7 cellular contexts compared by ENCODE assay signal in genomic region chr16:55465077-55465896, GRCh38. TPM values are rescaled to one million over a fixed set of nuclear protein-coding genes. Genes with fewer than 3 reads are reported as not detected.
DNase-seq lines count a peak whose midpoint lies in the region; ATAC-seq, FAIRE-seq and TF ChIP-seq lines count a peak whose summit lies in the region.

No MANE protein-coding gene starts in this region.

- H3K4me1 ChIP-seq in heart right ventricle: peaks cover 0 to 4% (median 0%) of the 10 kb centered on the region in 9 donors

- no peaks in the 10 kb centered on the region for H3K36me3 ChIP-seq in SU-DHL-6 (ENCODE audit: low read length)
- no peaks in the 10 kb centered on the region for H3K36me3 ChIP-seq in heart right ventricle

- WGBS in heart right ventricle, 2 donors: 31 to 33% methylated on average over 19 of the region's 19 CpGs

- no peak overlapping the region for H3K4me3 ChIP-seq in SU-DHL-6 (ENCODE audit: insufficient read depth, low read length, poor library complexity, severe bottlenecking)
- peak overlapping the region in 2 of 10 donors; percentile 17 to 34 for H3K4me3 ChIP-seq in heart right ventricle

- H3F3A ChIP-seq in SU-DHL-6 (ENCODE audit: insufficient read depth): no peaks in the 10 kb centered on the region

- no peak overlapping the region for H2AFZ ChIP-seq in SU-DHL-6 (ENCODE audit: low read depth, low read length, severe bottlenecking)

- no peaks in the 10 kb centered on the region for H3K79me2 ChIP-seq in SU-DHL-6 (ENCODE audit: insufficient read depth, low read length)

- ATAC-seq in HG02571 (IDR thresholded peaks at IDR 0.05; ENCODE audit: unreplicated experiment): peak; percentile 94
- peak; percentile 89 to 95 (median 92) for ATAC-seq in heart right ventricle

- H3K9me2 ChIP-seq in SU-DHL-6 (replicated peaks; ENCODE audit: insufficient read depth, low read length): no peaks in the 10 kb centered on the region

- H3K9me3 ChIP-seq in SU-DHL-6 (ENCODE audit: insufficient read depth, low read length): no peaks in the 10 kb centered on the region
- H3K9me3 ChIP-seq in heart right ventricle: no peaks in the 10 kb centered on the region

- no peak overlapping the region for H3K9ac ChIP-seq in SU-DHL-6 (ENCODE audit: low read length)

- H3K27ac ChIP-seq in SU-DHL-6 (ENCODE audit: low read depth, low read length) (no peak overlapping the region), heart right ventricle (no peak overlapping the region)

- H4K20me1 ChIP-seq in SU-DHL-6 (ENCODE audit: low read depth, low read length): no peaks in the 10 kb centered on the region

- peak; percentile 98 for TF ChIP-seq CTCF in SU-DHL-6 (IDR thresholded peaks at IDR 0.05; ENCODE audit: insufficient read depth, low read length, poor library complexity, severe bottlenecking)
- peak; percentile 100 for TF ChIP-seq CTCF in heart right ventricle (IDR thresholded peaks at IDR 0.05)

- TF ChIP-seq POLR2A in GM12891 (IDR thresholded peaks at IDR 0.05; ENCODE audit: low read depth, low read length): no peak

- H3K27me3 ChIP-seq in SU-DHL-6 (ENCODE audit: low read length) (no peaks in the 10 kb centered on the region), heart right ventricle (no peaks in the 10 kb centered on the region)

- no peak overlapping the region for H3K4me2 ChIP-seq in SU-DHL-6 (ENCODE audit: low read depth, low read length, poor library complexity, severe bottlenecking)

- intact Hi-C loops in heart right ventricle (cut with DNase I): loop anchor here (1.0 to 10.0 kb wide), 11 partner anchors 77 to 380 kb away; no protein-coding TSS in a partner anchor

- DNase-seq in GM12891 (ENCODE audit: insufficient read length, low spot score): peak; percentile 65
- peak; percentile 75 for DNase-seq in MV-4-11 (lab: John Stamatoyannopoulos, UW)
- DNase-seq in activated naive CD8-positive, alpha-beta T cell treated with anti-CD3 and anti-CD28 coated beads, Interleukin-2, amount 50 U/mL, for 16 hours (ENCODE audit: low read depth, low spot score): peak; percentile 52
- peak; percentile 87 to 88 for DNase-seq in heart right ventricle
- DNase-seq in retina: peak; percentile 92

- FAIRE-seq in GM12891 (lab: Jason Lieb, UNC): peak; percentile 82

TF ChIP-seq in GM12891, 5 proteins besides CTCF, POLR2A, EP300 and RAD21:
- TF ChIP-seq SPI1 (IDR thresholded peaks at IDR 0.05; ENCODE audit: low read depth, low read length) (no peak), POLR2AphosphoS5 (IDR thresholded peaks at IDR 0.05; ENCODE audit: low read depth, low read length) (no peak), TAF1 (IDR thresholded peaks at IDR 0.05; ENCODE audit: low read depth, low read length) (no peak), PAX5 (IDR thresholded peaks at IDR 0.05; ENCODE audit: insufficient read depth, low read length, severe bottlenecking) (peak; percentile 60)

RNA-seq across cellular contexts. Expression of gene MMP2, which starts 13.7 kb away (rescaled TPM):
- not detected for polyA plus RNA-seq in GM12891 (2012; ENCODE audit: low read depth, missing spikeins)
- total RNA-seq in heart right ventricle: 100 to 1,000 TPM in 5 of 10 donors, 10 to 100 TPM in 5; 42.3 to 157 (median 88.0) TPM
- polyA plus RNA-seq in heart right ventricle: 100 to 1,000 TPM in 1 of 2 donors, 10 to 100 TPM in 1; 36.1 to 119 TPM

RNA-seq across cellular contexts. Expression of gene LPCAT2, which starts 43.6 kb away (rescaled TPM):
- polyA plus RNA-seq in GM12891 (2012; ENCODE audit: low read depth, missing spikeins): not detected
- 10 to 100 TPM in 1 of 10 donors, 1 to 10 TPM in 9; 4.7 to 10.9 (median 7.0) TPM for total RNA-seq in heart right ventricle
- polyA plus RNA-seq in heart right ventricle: 1 to 10 TPM; 4.0 to 8.1 TPM
